In the genomic region with DNA sequence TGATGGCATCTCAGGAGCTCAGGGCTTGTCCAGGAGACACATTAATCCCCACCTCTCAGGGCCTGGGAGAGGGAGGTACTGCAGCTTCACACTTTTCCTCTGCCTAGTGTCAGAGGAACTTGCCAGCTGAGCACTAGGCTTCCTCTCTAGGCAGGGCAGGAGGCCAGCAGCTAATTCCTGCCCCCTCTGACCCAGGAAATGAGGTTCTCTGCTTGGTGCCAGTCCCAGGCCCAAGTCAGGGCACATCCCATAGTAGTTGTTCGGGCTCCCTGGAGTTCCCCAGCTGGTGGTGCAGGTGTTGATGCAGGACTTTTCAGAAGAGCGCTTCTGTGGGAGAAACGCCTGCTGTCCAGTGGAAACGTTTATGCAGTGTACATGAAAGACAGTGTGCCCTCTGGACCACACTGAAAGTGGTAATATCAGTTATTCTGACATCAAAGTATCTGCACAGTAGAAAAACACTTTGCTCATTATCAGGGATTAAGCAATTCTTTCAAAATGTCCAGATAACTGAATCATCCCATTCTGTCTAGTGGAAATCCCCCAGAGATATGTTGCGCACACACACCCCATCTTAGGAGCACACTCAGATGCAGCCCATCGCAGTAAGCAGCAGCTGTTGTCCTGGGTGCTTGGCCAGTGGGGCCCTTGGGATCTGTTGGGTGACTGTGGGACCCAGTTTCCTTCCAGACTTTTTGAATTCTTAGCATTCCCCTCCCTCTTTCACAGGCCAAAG, we compare ENCODE assay signal across 23 cellular contexts. TPM values are rescaled to one million over a fixed set of nuclear protein-coding genes. Genes with fewer than 3 reads are reported as not detected.
DNase-seq lines count a peak whose midpoint lies in the region; ATAC-seq, FAIRE-seq and TF ChIP-seq lines count a peak whose summit lies in the region.
"Had no signal": no experiment of that assay in that cellular context is flagged by ENCODE, and none has a peak within 500 bp of the region (broad histone marks: within the 10 kb centered on the region; RNA-seq: fewer than 3 reads in every experiment).

No MANE protein-coding gene starts in this region.

- POLR2A ChIA-PET in activated CD4-positive, alpha-beta memory T cell treated with anti-CD3 and anti-CD28 coated beads for 36 hours (lab: Charles Lee), result no interaction called here
- POLR2A ChIA-PET in activated CD4-positive, alpha-beta memory T cell treated with anti-CD3 and anti-CD28 coated beads, Interleukin-2, amount 10 ng/mL, durations not matched to agents 7 days and 5 days (lab: Charles Lee), result interaction anchor here (1.7 kb wide), 1 partner anchor 18 kb away, joined by 7 read pairs; a partner anchor contains a TSS

- ATAC-seq in T-helper 17 cell (no peak), foreskin keratinocyte (peak; percentile 20), pancreas (peak; percentile 66 to 80 (median 74)), HG02852 (IDR thresholded peaks at IDR 0.05; ENCODE audit: unreplicated experiment) (no peak)
- ATAC-seq: GM12878 had no signal

- peak overlapping the region; percentile 64 for H3K27ac Mint-ChIP-seq in activated CD4-positive, alpha-beta memory T cell treated with anti-CD3 and anti-CD28 coated beads for 36 hours
- H3K27ac Mint-ChIP-seq in activated CD4-positive, alpha-beta memory T cell treated with anti-CD3 and anti-CD28 coated beads, Interleukin-2, amount 10 ng/mL, durations not matched to agents 7 days and 5 days, result no peak overlapping the region
- peak overlapping the region; percentile 56 for H3K27ac Mint-ChIP-seq in T-helper 17 cell

- intact Hi-C loops in activated CD4-positive, alpha-beta memory T cell treated with anti-CD3 and anti-CD28 coated beads for 36 hours (cut with micrococcal nuclease), result no loop called here
- intact Hi-C loops in pancreas (cut with DNase I), result no loop called here

- H3K27me3 Mint-ChIP-seq in activated CD4-positive, alpha-beta memory T cell treated with anti-CD3 and anti-CD28 coated beads for 36 hours, result no peaks in the 10 kb centered on the region
- H3K27me3 Mint-ChIP-seq in activated CD4-positive, alpha-beta memory T cell treated with anti-CD3 and anti-CD28 coated beads, Interleukin-2, amount 10 ng/mL, durations not matched to agents 7 days and 5 days, result no peaks in the 10 kb centered on the region
- H3K27me3 Mint-ChIP-seq in T-helper 17 cell, result no peaks in the 10 kb centered on the region
- H3K27me3 Mint-ChIP-seq: naive B cell had no signal

- H3K9me3 ChIP-seq in T-helper 17 cell (ENCODE audit: control insufficient read depth, low read length, poor library complexity, severe bottlenecking) (no peaks in the 10 kb centered on the region), pancreas (no peaks in the 10 kb centered on the region)
- H3K9me3 ChIP-seq: HAP-1, psoas muscle, testis had no signal

- CTCF ChIA-PET in activated CD4-positive, alpha-beta memory T cell treated with anti-CD3 and anti-CD28 coated beads for 36 hours (lab: Charles Lee), result no interaction called here
- CTCF ChIA-PET in activated CD4-positive, alpha-beta memory T cell treated with anti-CD3 and anti-CD28 coated beads, Interleukin-2, amount 10 ng/mL, durations not matched to agents 7 days and 5 days (lab: Charles Lee), result no interaction called here

- H3K27ac ChIP-seq in foreskin keratinocyte (no peak overlapping the region), pancreas (peak overlapping the region; percentile 20 to 72 (median 58))
- H3K27ac ChIP-seq: psoas muscle, testis had no signal

- TF ChIP-seq CTCF in foreskin keratinocyte (conservative IDR thresholded peaks at IDR 0.05) (no peak), pancreas (IDR thresholded peaks at IDR 0.05) (no peak), GM20000 (IDR thresholded peaks at IDR 0.05; ENCODE audit: extremely low read depth, missing control alignments) (no peak)

- no peak overlapping the region for H3K4me3 Mint-ChIP-seq in activated CD4-positive, alpha-beta memory T cell treated with anti-CD3 and anti-CD28 coated beads for 36 hours
- H3K4me3 Mint-ChIP-seq in activated CD4-positive, alpha-beta memory T cell treated with anti-CD3 and anti-CD28 coated beads, Interleukin-2, amount 10 ng/mL, durations not matched to agents 7 days and 5 days, result no peak overlapping the region
- no peak overlapping the region for H3K4me3 Mint-ChIP-seq in T-helper 17 cell
- H3K4me3 Mint-ChIP-seq: naive B cell had no signal

- H3K4me1 ChIP-seq in foreskin keratinocyte (no peaks in the 10 kb centered on the region), pancreas (peaks cover 34 to 52% (median 37%) of the 10 kb centered on the region in 3 donors)
- H3K4me1 ChIP-seq: psoas muscle, testis had no signal

- 55 to 62% methylated on average over 6 of the region's 6 CpGs for WGBS in pancreas, 2 donors

- peaks cover 6% of the 10 kb centered on the region for H3K4me1 Mint-ChIP-seq in activated CD4-positive, alpha-beta memory T cell treated with anti-CD3 and anti-CD28 coated beads for 36 hours (ENCODE audit: low read depth)
- H3K4me1 Mint-ChIP-seq in activated CD4-positive, alpha-beta memory T cell treated with anti-CD3 and anti-CD28 coated beads, Interleukin-2, amount 10 ng/mL, durations not matched to agents 7 days and 5 days, result peaks cover 4% of the 10 kb centered on the region
- H3K4me1 Mint-ChIP-seq in T-helper 17 cell, result peaks cover 8% of the 10 kb centered on the region

- peaks cover 12% of the 10 kb centered on the region for H3K9me3 Mint-ChIP-seq in activated CD4-positive, alpha-beta memory T cell treated with anti-CD3 and anti-CD28 coated beads for 36 hours
- H3K9me3 Mint-ChIP-seq in activated CD4-positive, alpha-beta memory T cell treated with anti-CD3 and anti-CD28 coated beads, Interleukin-2, amount 10 ng/mL, durations not matched to agents 7 days and 5 days, result peaks cover 3% of the 10 kb centered on the region

- no peak for DNase-seq in activated CD4-positive, alpha-beta memory T cell treated with anti-CD3 and anti-CD28 coated beads for 36 hours
- no peak for DNase-seq in activated CD4-positive, alpha-beta memory T cell treated with anti-CD3 and anti-CD28 coated beads, Interleukin-2, amount 10 ng/mL, durations not matched to agents 7 days and 5 days
- DNase-seq in T-helper 17 cell, result no peak
- no peak for DNase-seq in foreskin keratinocyte
- peak; percentile 66 to 90 (median 86) for DNase-seq in pancreas
- no peak for DNase-seq in GM20000 (ENCODE audit: low spot score)
- DNase-seq in NCI-H187 (lab: John Stamatoyannopoulos, UW), result no peak
- DNase-seq: 8988T; activated CD4-positive, alpha-beta T cell treated with anti-CD3 and anti-CD28 coated beads for 1 hour; activated CD8-positive, alpha-beta memory T cell treated with anti-CD3 and anti-CD28 coated beads, Interleukin-2, amount 50 U/mL, for 48 hours; activated naive CD4-positive, alpha-beta T cell treated with Interleukin-2 at 50 U/mL for 16 hours; erythroblast; GDM1; KG1; mammary epithelial cell; naive B cell; psoas muscle; spleen; stimulated activated CD8-positive, alpha-beta memory T cell treated with anti-CD3 and anti-CD28 coated beads, Interleukin-4, amount 100 ng/mL, for 48 hours; testis had no signal

- H3K36me3 Mint-ChIP-seq in activated CD4-positive, alpha-beta memory T cell treated with anti-CD3 and anti-CD28 coated beads for 36 hours, result peaks cover 54% of the 10 kb centered on the region
- peaks cover 50% of the 10 kb centered on the region for H3K36me3 Mint-ChIP-seq in activated CD4-positive, alpha-beta memory T cell treated with anti-CD3 and anti-CD28 coated beads, Interleukin-2, amount 10 ng/mL, durations not matched to agents 7 days and 5 days (ENCODE audit: low read depth)
- H3K36me3 Mint-ChIP-seq in T-helper 17 cell (ENCODE audit: low read depth), result peaks cover 12% of the 10 kb centered on the region

- no peak for FAIRE-seq in pancreas (lab: Jason Lieb, UNC)
- FAIRE-seq: GM12878 had no signal

- peaks cover 0 to 4% (median 3%) of the 10 kb centered on the region in 3 donors for H3K36me3 ChIP-seq in pancreas

- H3K27me3 ChIP-seq in foreskin keratinocyte (no peaks in the 10 kb centered on the region), pancreas (no peaks in the 10 kb centered on the region)
- H3K27me3 ChIP-seq: spleen, testis had no signal

- H3K4me3 ChIP-seq in pancreas, result no peak overlapping the region
- H3K4me3 ChIP-seq: GM12878, HAP-1, psoas muscle, spleen, testis had no signal

RNA-seq across cellular contexts. Expression of a gene that starts 17.8 kb away (rescaled TPM):
- 10 to 100 TPM; 47.9 to 51.8 TPM for total RNA-seq in activated CD4-positive, alpha-beta memory T cell treated with anti-CD3 and anti-CD28 coated beads for 36 hours
- 10 to 100 TPM; 22.0 to 22.6 TPM for total RNA-seq in activated CD4-positive, alpha-beta memory T cell treated with anti-CD3 and anti-CD28 coated beads, Interleukin-2, amount 10 ng/mL, durations not matched to agents 7 days and 5 days
- 10 to 100 TPM; 15.9 to 17.8 TPM for total RNA-seq in T-helper 17 cell
- total RNA-seq in foreskin keratinocyte, result 23.5 and 24.6 TPM in 2 replicates
- polyA plus RNA-seq in foreskin keratinocyte, result 21.6 and 27.8 TPM in 2 replicates
- 10 to 100 TPM; 16.7 to 33.5 (median 29.0) TPM for total RNA-seq in pancreas
- 10 to 100 TPM; 13.8 to 17.1 TPM for polyA plus RNA-seq in pancreas

RNA-seq across cellular contexts. Expression of a gene that starts 57.1 kb away (rescaled TPM):
- under 1 TPM; 0.12 to 0.14 TPM for total RNA-seq in activated CD4-positive, alpha-beta memory T cell treated with anti-CD3 and anti-CD28 coated beads for 36 hours
- under 1 TPM; 0.05 to 0.18 TPM for total RNA-seq in activated CD4-positive, alpha-beta memory T cell treated with anti-CD3 and anti-CD28 coated beads, Interleukin-2, amount 10 ng/mL, durations not matched to agents 7 days and 5 days
- total RNA-seq in T-helper 17 cell (under 1 TPM in 1 of 2 donors, not detected in 1; 0.05 TPM), foreskin keratinocyte (0.25 and 0.92 TPM in 2 replicates), pancreas (under 1 TPM in 5 of 6 donors, not detected in 1; 0.05 to 0.72 (median 0.12) TPM)
- polyA plus RNA-seq in foreskin keratinocyte (0.20 and 0.71 TPM in 2 replicates), pancreas (under 1 TPM; 0.38 to 0.42 TPM)
- polyA plus RNA-seq: mammary epithelial cell had no signal

Comparison
In these comparisons a context has a peak if more than half of its experiments do, and no peak if none do; other contexts are left out.
1. DNase-seq: peak in pancreas (6 of 6); none in activated CD4-positive, alpha-beta memory T cell treated with anti-CD3 and anti-CD28 coated beads for 36 hours (single experiment), activated CD4-positive, alpha-beta memory T cell treated with anti-CD3 and anti-CD28 coated beads, Interleukin-2, amount 10 ng/mL, durations not matched to agents 7 days and 5 days (single experiment), T-helper 17 cell (0 of 3), foreskin keratinocyte (0 of 2), GM20000 (single experiment) and NCI-H187 (0 of 2).
2. ATAC-seq: peak in foreskin keratinocyte (single experiment) and pancreas (4 of 4); none in T-helper 17 cell (single experiment) and HG02852 (single experiment).